2 cellular contexts compared by ENCODE assay signal in genomic region chr16:57063189-57063588, GRCh38.
TF ChIP-seq lines count a peak whose summit lies in the region.

No MANE protein-coding gene starts in this region.

TF ChIP-seq in K562, 482 proteins besides CTCF, POLR2A, EP300 and RAD21:
- TF ChIP-seq HDAC2 (IDR thresholded peaks at IDR 0.05): 0 out of 2 replicates have a peak, but pooled peaks have one; percentile 24
- peak in 1 of 2 experiments; percentile 60; a peak in 2 of 4 replicates for TF ChIP-seq KDM1A (IDR thresholded peaks at IDR 0.05)
- TF ChIP-seq ZNF146 (CRISPR knock-in tag; IDR thresholded peaks at IDR 0.05; ENCODE audit: unreplicated experiment): peak; percentile 96
- TF ChIP-seq BCOR (IDR thresholded peaks at IDR 0.05): peak; percentile 91
- 0 out of 2 replicates have a peak, but pooled peaks have one; percentile 30 for TF ChIP-seq ADNP (tag; IDR thresholded peaks at IDR 0.05)
- TF ChIP-seq SMARCA5 (IDR thresholded peaks at IDR 0.05): peak; percentile 71

TF ChIP-seq in HepG2, 621 proteins besides CTCF, POLR2A, EP300 and RAD21:
- 0 out of 2 replicates have a peak, but pooled peaks have one; percentile 18 for TF ChIP-seq ZMYM3 (CRISPR knock-in tag; IDR thresholded peaks at IDR 0.05)
